Comparison of ENCODE assay signal across 13 cellular contexts in the genomic region with DNA sequence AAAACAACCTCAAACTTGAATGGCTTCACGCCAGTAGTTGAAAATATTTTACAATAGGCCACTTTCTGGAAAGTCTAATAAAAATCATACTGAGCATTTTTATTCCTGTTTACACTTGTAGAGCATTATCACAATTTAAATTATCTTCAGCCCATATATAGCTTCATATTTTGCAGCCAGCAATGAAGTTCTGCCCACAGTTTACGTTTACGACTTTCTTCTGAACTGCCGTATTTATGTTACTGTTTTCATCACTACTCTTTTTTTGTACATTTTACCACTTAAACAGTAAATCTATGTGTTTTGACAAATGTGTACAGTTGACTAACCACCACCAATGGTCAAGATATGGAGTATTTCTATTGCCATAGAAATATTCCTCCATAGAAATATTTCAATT.
DNase-seq lines count a peak whose midpoint lies in the region; ATAC-seq and TF ChIP-seq lines count a peak whose summit lies in the region.
"Had no signal": no experiment of that assay in that cellular context is flagged by ENCODE, and none has a peak within 500 bp of the region (broad histone marks: within the 10 kb centered on the region; RNA-seq: fewer than 3 reads in every experiment).

No MANE protein-coding gene starts in this region.

- H3F3A ChIP-seq in smooth muscle cell (ENCODE audit: low read depth), result peaks cover 45% of the 10 kb centered on the region

- 14% methylated on average over 4 of the region's 4 CpGs for WGBS in smooth muscle cell (ENCODE audit: low lambda C conversion rate)

- H3K4me3 ChIP-seq in adipocyte (ENCODE audit: low read length) (peak overlapping the region; percentile 72), lower lobe of right lung (no peak overlapping the region), smooth muscle cell (peak overlapping the region; percentile 9), mucosa of descending colon (no peak overlapping the region)

- peak overlapping the region; percentile 78 for H3K4me2 ChIP-seq in smooth muscle cell

- peaks cover 36% of the 10 kb centered on the region for H3K79me2 ChIP-seq in smooth muscle cell (ENCODE audit: low read depth)

- H4K20me1 ChIP-seq in smooth muscle cell (ENCODE audit: low read depth), result no peaks in the 10 kb centered on the region

- H3K9me3 ChIP-seq in adipocyte (ENCODE audit: control insufficient read depth, low read length) (peaks cover 19% of the 10 kb centered on the region), lower lobe of right lung (peaks cover 5% of the 10 kb centered on the region), smooth muscle cell (replicated peaks; ENCODE audit: low read depth) (peaks cover 10% of the 10 kb centered on the region), mucosa of descending colon (peaks cover 3% of the 10 kb centered on the region)

- TF ChIP-seq CTCF in lower lobe of right lung (IDR thresholded peaks at IDR 0.05), result no peak
- TF ChIP-seq CTCF in smooth muscle cell (IDR thresholded peaks at IDR 0.05; ENCODE audit: borderline replicate concordance, insufficient read depth, poor library complexity, severe bottlenecking), result no peak
- no peak for TF ChIP-seq CTCF in mucosa of descending colon (IDR thresholded peaks at IDR 0.05)

- H3K9ac ChIP-seq in adipocyte (ENCODE audit: low read length) (peak overlapping the region; percentile 94), smooth muscle cell (ENCODE audit: low read depth) (peak overlapping the region; percentile 52)

- H2AFZ ChIP-seq in smooth muscle cell (ENCODE audit: low read depth), result peak overlapping the region; percentile 22

- no peaks in the 10 kb centered on the region for H3K27me3 ChIP-seq in adipocyte (replicated peaks; ENCODE audit: control insufficient read depth, insufficient read depth, low read length)
- H3K27me3 ChIP-seq in lower lobe of right lung (ENCODE audit: low read depth), result no peaks in the 10 kb centered on the region
- no peaks in the 10 kb centered on the region for H3K27me3 ChIP-seq in smooth muscle cell (ENCODE audit: low read depth)

- DNase-seq in EH (ENCODE audit: low read depth), result peak; percentile 48
- DNase-seq in adipocyte (ENCODE audit: low read depth), result no peak
- DNase-seq in lower lobe of right lung, result no peak
- DNase-seq in smooth muscle cell (lab: John Stamatoyannopoulos, UW; ENCODE audit: unreplicated experiment), result no peak
- DNase-seq in DMS79 (lab: John Stamatoyannopoulos, UW), result no peak
- no peak for DNase-seq in mucosa of descending colon
- no peak for DNase-seq in iPS-NIHi11 (ENCODE audit: low spot score)
- DNase-seq in D341Med (ENCODE audit: low spot score), result no peak
- DNase-seq: activated CD4-positive, alpha-beta T cell treated with anti-CD3 and anti-CD28 coated beads, Interleukin-2, amount 50 U/mL, for 4 hours; activated T-cell treated with anti-CD3 and anti-CD28 coated beads, Interleukin-2, amount 50 U/mL, for 4 hours; COR-L47; NCI-H2029 treated with DMSO at 0.1 percent for 48 hours; NCI-H526 had no signal

- H3K27ac ChIP-seq in lower lobe of right lung (peak overlapping the region; percentile 13), smooth muscle cell (ENCODE audit: low read depth) (peak overlapping the region; percentile 92)

- intact Hi-C loops in lower lobe of right lung (cut with DNase I) (no loop called here), mucosa of descending colon (cut with DNase I, micrococcal nuclease) (no loop called here)

- no peaks in the 10 kb centered on the region for H3K36me3 ChIP-seq in adipocyte (ENCODE audit: control insufficient read depth, insufficient read depth, low read length, severe bottlenecking)
- H3K36me3 ChIP-seq in lower lobe of right lung, result no peaks in the 10 kb centered on the region
- H3K36me3 ChIP-seq in smooth muscle cell (ENCODE audit: low read depth), result peaks cover 9% of the 10 kb centered on the region
- H3K36me3 ChIP-seq in mucosa of descending colon (ENCODE audit: low read depth), result no peaks in the 10 kb centered on the region

- H3K4me1 ChIP-seq in adipocyte (ENCODE audit: control insufficient read depth, insufficient read depth, low read length), result peaks cover 39% of the 10 kb centered on the region
- H3K4me1 ChIP-seq in lower lobe of right lung, result no peaks in the 10 kb centered on the region
- H3K4me1 ChIP-seq in smooth muscle cell (ENCODE audit: low read depth), result peaks cover 11% of the 10 kb centered on the region
- H3K4me1 ChIP-seq in mucosa of descending colon (ENCODE audit: low read depth), result no peaks in the 10 kb centered on the region

- ATAC-seq in lower lobe of right lung, result no peak
- ATAC-seq in mucosa of descending colon, result no peak
- ATAC-seq: activated T-cell treated with anti-CD3 and anti-CD28 coated beads, Interleukin-2, amount 50 U/mL, for 4 hours had no signal

Comparison
In these comparisons a context has a peak if more than half of its experiments do, and no peak if none do; other contexts are left out.
1. H3K4me3 ChIP-seq: peak in adipocyte (single experiment) and smooth muscle cell (single experiment); none in lower lobe of right lung (single experiment) and mucosa of descending colon (single experiment).